In the genomic region with DNA sequence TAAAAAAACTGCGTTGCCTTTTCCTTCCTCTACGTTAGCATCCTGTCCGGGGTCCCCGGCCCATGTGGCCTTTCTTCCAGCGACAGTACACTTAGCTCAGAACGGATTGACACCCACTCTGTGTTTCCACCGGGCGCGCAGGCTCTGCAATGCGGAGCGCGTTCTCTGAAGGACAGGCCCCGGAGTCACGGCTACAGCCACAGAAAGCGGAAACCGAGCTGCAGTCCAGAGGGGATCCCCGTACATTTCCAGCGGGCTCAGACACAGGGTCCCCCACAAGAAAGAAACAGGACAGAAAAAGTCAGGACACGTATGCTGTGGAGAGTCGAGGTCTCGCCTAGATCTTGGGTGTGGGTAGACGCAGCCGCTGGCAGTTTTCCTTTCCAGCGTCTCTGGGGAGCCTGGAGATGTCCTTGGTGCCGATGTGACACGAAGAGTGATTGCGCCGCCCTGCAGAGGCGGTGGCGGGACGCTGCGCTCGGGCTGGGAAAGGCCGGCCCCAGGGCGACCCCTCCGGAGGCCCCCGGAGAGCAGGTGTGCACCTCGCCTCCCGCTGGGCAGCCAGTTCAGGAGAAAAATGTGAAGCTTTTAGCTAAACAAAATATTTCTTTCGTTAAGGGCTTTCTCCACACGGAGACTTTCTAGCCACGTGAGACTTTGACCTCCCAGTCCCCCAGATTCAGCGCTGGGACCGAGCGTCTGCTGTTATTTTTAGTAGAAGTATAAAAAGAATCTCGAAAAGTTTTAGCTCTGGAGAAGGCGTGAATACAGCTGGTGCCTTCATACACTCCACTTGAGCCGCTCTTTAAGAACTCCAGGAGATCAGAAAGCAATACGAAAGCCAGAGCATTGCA, we compare ENCODE assay signal across 8 cellular contexts. TPM values are rescaled to one million over a fixed set of nuclear protein-coding genes. Genes with fewer than 3 reads are reported as not detected.
DNase-seq lines count a peak whose midpoint lies in the region; ATAC-seq and TF ChIP-seq lines count a peak whose summit lies in the region.

No MANE protein-coding gene starts in this region.

- H3K14ac ChIP-seq in neuronal stem cell (ENCODE audit: low read length): peak overlapping the region; percentile 72

- peak overlapping the region; percentile 24 for H3K9ac ChIP-seq in neuronal stem cell (ENCODE audit: low read depth, low read length, poor library complexity)

- no peak overlapping the region for H4K8ac ChIP-seq in neuronal stem cell (ENCODE audit: low read depth, low read length)

- H3K4me2 ChIP-seq in neuronal stem cell (ENCODE audit: insufficient read depth, low read length, poor library complexity, severe bottlenecking): peak overlapping the region; percentile 81

- H2BK12ac ChIP-seq in neuronal stem cell (ENCODE audit: low read length): no peak overlapping the region

- peak; percentile 76 for DNase-seq in GM13977 (ENCODE audit: low spot score)
- DNase-seq in activated T-cell treated with anti-CD3 and anti-CD28 coated beads, Interleukin-2, amount 50 U/mL, for 1 hour: peak; percentile 50
- no peak for DNase-seq in fibroblast of the aortic adventitia (ENCODE audit: low read depth)
- DNase-seq in neuronal stem cell (ENCODE audit: low spot score): no peak
- no peak for DNase-seq in NCI-H748 treated with DMSO at 0.1 percent for 48 hours (lab: John Stamatoyannopoulos, UW)
- no peak for DNase-seq in cerebellar nuclear complex (lab: John Stamatoyannopoulos, UW)

- no peak overlapping the region for H3K4ac ChIP-seq in neuronal stem cell (ENCODE audit: low read length)

- no CpG with 5 or more reads among the region's 49 CpGs for WGBS in neuronal stem cell (ENCODE audit: extremely low coverage in 2 of 2, insufficient read length in 2 of 2, insufficient replicate concordance in 1 of 2), 2 donors

- no peak overlapping the region for H4K91ac ChIP-seq in neuronal stem cell (ENCODE audit: low read depth, low read length, poor library complexity)

- no peak overlapping the region for H3K23ac ChIP-seq in neuronal stem cell (ENCODE audit: low read depth, low read length, poor library complexity)

- H3K4me3 ChIP-seq in fibroblast of the aortic adventitia (ENCODE audit: low read depth, low read length) (peak overlapping the region; percentile 50), neuronal stem cell (ENCODE audit: low read length in 2 of 2) (peak overlapping the region; percentile 2 to 70)

- H3K27ac ChIP-seq in neuronal stem cell (replicated peaks; ENCODE audit: low read length): no peak overlapping the region

- peak overlapping the region; percentile 46 for H2AFZ ChIP-seq in neuronal stem cell (ENCODE audit: low read length)

- peaks cover 30 to 34% of the 10 kb centered on the region in 2 donors for H3K4me1 ChIP-seq in neuronal stem cell (ENCODE audit: control insufficient read depth in 2 of 2, insufficient read depth in 1 of 2, low read depth in 1 of 2, low read length in 2 of 2)

- H3K79me1 ChIP-seq in neuronal stem cell (ENCODE audit: low read depth, low read length): no peaks in the 10 kb centered on the region

- ATAC-seq in HG03097 (IDR thresholded peaks at IDR 0.05; ENCODE audit: low FRiP score, unreplicated experiment) (peak; percentile 49), HG02571 (IDR thresholded peaks at IDR 0.05; ENCODE audit: unreplicated experiment) (no peak)

- peak overlapping the region; percentile 84 for H2BK15ac ChIP-seq in neuronal stem cell (ENCODE audit: low read length)

- no peak overlapping the region for H2BK5ac ChIP-seq in neuronal stem cell (ENCODE audit: low read length)

- H3K18ac ChIP-seq in neuronal stem cell (ENCODE audit: low read length): peak overlapping the region; percentile 91

- TF ChIP-seq CTCF in GM13977 (IDR thresholded peaks at IDR 0.05; ENCODE audit: extremely low read depth, insufficient read depth, missing control alignments) (peak; percentile 40), fibroblast of the aortic adventitia (IDR thresholded peaks at IDR 0.05; ENCODE audit: insufficient read depth, low read length) (no peak)

- peaks cover 0 to 14% of the 10 kb centered on the region in 2 donors for H3K36me3 ChIP-seq in neuronal stem cell (replicated peaks in 1 of 2; ENCODE audit: control insufficient read depth in 2 of 2, insufficient read depth in 2 of 2, low read length in 2 of 2)

- H3K27me3 ChIP-seq in neuronal stem cell (ENCODE audit: control insufficient read depth in 3 of 3, insufficient read depth in 3 of 3, low read depth in 1 of 3, low read length in 3 of 3): peaks cover 0 to 19% (median 0%) of the 10 kb centered on the region in 3 experiments

- in situ Hi-C loops in GM13977 (cut with MboI; ENCODE audit: low pct_unique_long_range_greater_than_20kb, low sequenced_read_pairs, unreplicated experiment): no loop called here

- H2BK120ac ChIP-seq in neuronal stem cell (ENCODE audit: low read depth, low read length): no peak overlapping the region

- H3K9me3 ChIP-seq in neuronal stem cell (replicated peaks in 1 of 2; ENCODE audit: control insufficient read depth in 2 of 2, insufficient read depth in 1 of 2, low read depth in 1 of 2, low read length in 2 of 2): no peaks in the 10 kb centered on the region

- H2AK5ac ChIP-seq in neuronal stem cell (ENCODE audit: low read depth, low read length): no peak overlapping the region

RNA-seq across cellular contexts. Expression of a gene that starts 1.3 kb away (rescaled TPM):
- total RNA-seq in fibroblast of the aortic adventitia (ENCODE audit: low replicate concordance): 0.72 and 2.0 TPM in 2 replicates
- 4.4 TPM for polyA plus RNA-seq in neuronal stem cell (2013, experiment 1 of 2)
- 4.3 TPM for polyA plus RNA-seq in neuronal stem cell (2013, experiment 2 of 2)

Comparison
In these comparisons a context has a peak if more than half of its experiments do, and no peak if none do; other contexts are left out.
1. DNase-seq: peak in GM13977 (single experiment) and activated T-cell treated with anti-CD3 and anti-CD28 coated beads, Interleukin-2, amount 50 U/mL, for 1 hour (single experiment); none in fibroblast of the aortic adventitia (single experiment), neuronal stem cell (single experiment), NCI-H748 treated with DMSO at 0.1 percent for 48 hours (single experiment) and cerebellar nuclear complex (0 of 2).